ENCODE assay signal across 21 cellular contexts in the genomic region with DNA sequence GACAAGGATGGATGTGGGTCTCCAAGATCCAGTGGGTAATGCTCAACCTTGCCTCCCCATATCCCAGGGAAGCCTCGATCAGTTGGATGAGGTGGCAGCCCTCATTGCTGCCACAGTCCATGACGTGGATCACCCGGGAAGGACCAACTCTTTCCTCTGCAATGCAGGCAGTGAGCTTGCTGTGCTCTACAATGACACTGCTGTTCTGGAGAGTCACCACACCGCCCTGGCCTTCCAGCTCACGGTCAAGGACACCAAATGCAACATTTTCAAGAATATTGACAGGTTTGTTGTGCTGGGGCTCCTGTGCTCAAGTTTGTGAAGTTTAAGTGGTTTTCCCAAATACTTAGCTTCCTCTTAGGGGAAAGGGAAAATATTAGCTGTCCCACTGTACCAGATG.
"Had no signal": no experiment of that assay in that cellular context is flagged by ENCODE, and none has a peak within 500 bp of the region (broad histone marks: within the 10 kb centered on the region; RNA-seq: fewer than 3 reads in every experiment).

No MANE protein-coding gene starts in this region.

- H3K4me3 Mint-ChIP-seq: activated CD8-positive, alpha-beta T cell treated with anti-CD3 and anti-CD28 coated beads for 36 hours; activated naive CD4-positive, alpha-beta T cell treated with anti-CD3 and anti-CD28 coated beads, Interleukin-2, amount 50 U/mL, for 24 hours; activated T-cell treated with anti-CD3 and anti-CD28 coated beads, Interleukin-2, amount 50 U/mL, for 4 hours; natural killer cell; T-helper 17 cell; WTC11 had no signal

- H3K27ac Mint-ChIP-seq: activated CD8-positive, alpha-beta T cell treated with anti-CD3 and anti-CD28 coated beads for 36 hours; activated naive CD4-positive, alpha-beta T cell treated with anti-CD3 and anti-CD28 coated beads, Interleukin-2, amount 50 U/mL, for 24 hours; natural killer cell; T-helper 17 cell; WTC11 had no signal

- H3K36me3 ChIP-seq: breast epithelium, esophagus muscularis mucosa, sigmoid colon, tibial nerve, uterus had no signal

- ATAC-seq: activated CD8-positive, alpha-beta T cell treated with anti-CD3 and anti-CD28 coated beads for 36 hours; activated T-cell treated with anti-CD3 and anti-CD28 coated beads, Interleukin-2, amount 50 U/mL, for 4 hours; left ventricle myocardium superior; natural killer cell; psoas muscle; T-helper 17 cell; WTC11 had no signal

- H3K9me3 ChIP-seq: esophagus muscularis mucosa, psoas muscle, sigmoid colon, stomach, uterus had no signal

- H3K27ac ChIP-seq: breast epithelium, esophagus muscularis mucosa, hepatocyte, psoas muscle, sigmoid colon, stomach, uterus had no signal

- H3K4me2 ChIP-seq: hepatocyte had no signal

- H2AFZ ChIP-seq: hepatocyte had no signal

- H3K36me3 Mint-ChIP-seq: activated naive CD4-positive, alpha-beta T cell treated with anti-CD3 and anti-CD28 coated beads, Interleukin-2, amount 50 U/mL, for 24 hours; natural killer cell; WTC11 had no signal

- H3K9me3 Mint-ChIP-seq: activated CD8-positive, alpha-beta T cell treated with anti-CD3 and anti-CD28 coated beads for 36 hours; activated naive CD4-positive, alpha-beta T cell treated with anti-CD3 and anti-CD28 coated beads, Interleukin-2, amount 50 U/mL, for 24 hours; natural killer cell had no signal

- H3K4me1 Mint-ChIP-seq: natural killer cell had no signal

- H3K4me1 ChIP-seq: breast epithelium, esophagus muscularis mucosa, psoas muscle, sigmoid colon, stomach, tibial nerve, uterus had no signal

- H3K4me3 ChIP-seq: breast epithelium, esophagus muscularis mucosa, hepatocyte, psoas muscle, sigmoid colon, stomach, tibial nerve, uterus had no signal

- DNase-seq: activated CD4-positive, alpha-beta T cell treated with anti-CD3 and anti-CD28 coated beads for 4 hours; activated CD8-positive, alpha-beta T cell treated with anti-CD3 and anti-CD28 coated beads for 36 hours; activated effector memory CD4-positive, alpha-beta T cell treated with Interleukin-2 at 50 U/mL for 16 hours; activated T-cell treated with anti-CD3 and anti-CD28 coated beads, Interleukin-2, amount 50 U/mL, for 4 hours; kidney; left ventricle myocardium superior; mesendoderm; natural killer cell; psoas muscle; sigmoid colon; stimulated activated CD4-positive, alpha-beta T cell treated with anti-CD3 and anti-CD28 coated beads, Interleukin-12 subunit alpha, Interleukin-12 subunit beta, amount 100 ng/mL, for 4 hours; stimulated activated CD4-positive, alpha-beta T cell treated with anti-CD3 and anti-CD28 coated beads, Interleukin-2, amount 100 ng/mL, for 24 hours; stomach; T-helper 17 cell; uterus had no signal

- H3K27me3 ChIP-seq: breast epithelium, hepatocyte, sigmoid colon, stomach, tibial nerve, uterus had no signal
